26 cellular contexts compared by ENCODE assay signal in genomic region chr11:60874421-60875365, GRCh38. TPM values are rescaled to one million over a fixed set of nuclear protein-coding genes. Genes with fewer than 3 reads are reported as not detected.
A peak's percentile ranks its signal among the peaks of the same experiment; 100 is the strongest.
DNase-seq lines count a peak whose midpoint lies in the region; ATAC-seq, FAIRE-seq and TF ChIP-seq lines count a peak whose summit lies in the region.
"Had no signal": no experiment of that assay in that cellular context is flagged by ENCODE, and none has a peak within 500 bp of the region (broad histone marks: within the 10 kb centered on the region; RNA-seq: fewer than 3 reads in every experiment).

No MANE protein-coding gene starts in this region.

- TF ChIP-seq POLR2A in stomach (IDR thresholded peaks at IDR 0.05), result no peak

- no peak for TF ChIP-seq EP300 in stomach (IDR thresholded peaks at IDR 0.05)

- ATAC-seq in left lobe of liver, result no peak
- ATAC-seq in pancreas, result no peak
- ATAC-seq: body of pancreas, T-helper 17 cell had no signal

- H3K4me1 Mint-ChIP-seq in activated T-cell treated with anti-CD3 and anti-CD28 coated beads, Interleukin-2, amount 50 U/mL, for 24 hours (ENCODE audit: low read depth), result peaks cover 18% of the 10 kb centered on the region
- H3K4me1 Mint-ChIP-seq: B cell had no signal

- H3K27me3 Mint-ChIP-seq in activated T-cell treated with anti-CD3 and anti-CD28 coated beads, Interleukin-2, amount 50 U/mL, for 24 hours, result peaks cover under 1% of the 10 kb centered on the region
- H3K27me3 Mint-ChIP-seq: B cell had no signal

- TF ChIP-seq CTCF in stomach (IDR thresholded peaks at IDR 0.05), result no peak
- TF ChIP-seq CTCF in pancreas (IDR thresholded peaks at IDR 0.05), result no peak

- peaks cover 0 to 10% (median 8%) of the 10 kb centered on the region in 4 donors for H3K36me3 ChIP-seq in stomach
- H3K36me3 ChIP-seq in pancreas, result no peaks in the 10 kb centered on the region
- H3K36me3 ChIP-seq: uterus had no signal

- intact Hi-C loops in stomach (cut with DNase I; ENCODE audit: low total_unique reads), result no loop called here
- intact Hi-C loops in pancreas (cut with DNase I), result no loop called here

- H3K27ac Mint-ChIP-seq in activated T-cell treated with anti-CD3 and anti-CD28 coated beads, Interleukin-2, amount 50 U/mL, for 24 hours, result peak overlapping the region; percentile 18
- H3K27ac Mint-ChIP-seq: B cell, GM23338, T-helper 17 cell had no signal

- FAIRE-seq in pancreas (lab: Jason Lieb, UNC) (no peak), urothelium cell line (lab: Jason Lieb, UNC) (no peak)
- FAIRE-seq: GM18507 had no signal

- H3K4me1 ChIP-seq in stomach (peaks cover 0 to 19% (median 12%) of the 10 kb centered on the region in 4 donors), pancreas (peaks cover 0 to 4% (median 0%) of the 10 kb centered on the region in 3 donors)
- H3K4me1 ChIP-seq: uterus had no signal

- H3K4me3 ChIP-seq in stomach (no peak overlapping the region), pancreas (no peak overlapping the region)
- H3K4me3 ChIP-seq: body of pancreas, GM23338, smooth muscle cell, uterus had no signal

- no peak overlapping the region for H3K4me3 Mint-ChIP-seq in activated T-cell treated with anti-CD3 and anti-CD28 coated beads, Interleukin-2, amount 50 U/mL, for 24 hours
- H3K4me3 Mint-ChIP-seq: B cell, GM23338, naive B cell, T-helper 17 cell had no signal

- peaks cover 43% of the 10 kb centered on the region for H3K36me3 Mint-ChIP-seq in activated T-cell treated with anti-CD3 and anti-CD28 coated beads, Interleukin-2, amount 50 U/mL, for 24 hours (ENCODE audit: low read depth)

- H3K9me3 ChIP-seq in stomach (no peaks in the 10 kb centered on the region), pancreas (no peaks in the 10 kb centered on the region)
- H3K9me3 ChIP-seq: body of pancreas, SK-N-SH, uterus had no signal

- H3K27me3 ChIP-seq in stomach (no peaks in the 10 kb centered on the region), pancreas (no peaks in the 10 kb centered on the region)
- H3K27me3 ChIP-seq: body of pancreas, uterus had no signal

- no peak for DNase-seq in activated T-cell treated with anti-CD3 and anti-CD28 coated beads, Interleukin-2, amount 50 U/mL, for 24 hours
- no peak for DNase-seq in activated T-cell treated with anti-CD3 and anti-CD28 coated beads, Interleukin-2, amount 50 U/mL, for 1 hour
- DNase-seq in left lobe of liver (ENCODE audit: low spot score) (peak; percentile 42), stomach (peak; percentile 26), pancreas (no peak), urothelium cell line (ENCODE audit: low spot score) (no peak)
- DNase-seq: activated effector memory CD4-positive, alpha-beta T cell treated with Interleukin-2 at 50 U/mL for 16 hours; body of pancreas; COR-L47; GF-D8; mesendoderm; naive B cell; NCI-H1092 treated with DMSO at 0.1 percent for 48 hours; NCI-H2029; NCI-H226; nucleus accumbens; SK-N-SH; T-helper 17 cell had no signal

- H3K27ac ChIP-seq in stomach (no peak overlapping the region), pancreas (no peak overlapping the region)
- H3K27ac ChIP-seq: body of pancreas, epithelial cell of prostate, uterus had no signal

- no peaks in the 10 kb centered on the region for H3K9me3 Mint-ChIP-seq in activated T-cell treated with anti-CD3 and anti-CD28 coated beads, Interleukin-2, amount 50 U/mL, for 24 hours
- H3K9me3 Mint-ChIP-seq: GM23338, naive B cell had no signal

- WGBS in stomach, 5 donors, result 88 to 91% (median 90%) methylated on average over 12 to 13 of the region's 13 CpGs
- WGBS in pancreas, 2 donors, result 93 to 94% methylated on average over 13 of the region's 13 CpGs

RNA-seq across cellular contexts. Expression of gene ZP1, which starts 7.4 kb away (rescaled TPM):
- not detected for total RNA-seq in left lobe of liver
- under 1 TPM in 1 of 5 donors, not detected in 4; 0.72 TPM for total RNA-seq in stomach
- 1 to 10 TPM in 2 of 3 donors, under 1 TPM in 1; 0.43 to 8.6 (median 4.1) TPM for polyA plus RNA-seq in stomach
- not detected for total RNA-seq in pancreas
- polyA plus RNA-seq in pancreas, result 1 to 10 TPM in 1 of 2 donors, under 1 TPM in 1; 0.34 to 1.5 TPM
- total RNA-seq: A673, B cell, body of pancreas, cerebellum, GM23338, T-helper 17 cell, uterus had no signal
- polyA plus RNA-seq: GM23338, SK-N-SH had no signal

RNA-seq across cellular contexts. Expression of gene PTGDR2, which starts 18.9 kb away (rescaled TPM):
- total RNA-seq in left lobe of liver (0.18 TPM), stomach (10 to 100 TPM in 3 of 5 donors, not detected in 2; 11.9 to 67.8 (median 27.7) TPM), pancreas (under 1 TPM; 0.09 to 0.67 (median 0.28) TPM)
- polyA plus RNA-seq in stomach (10 to 100 TPM in 1 of 3 donors, 1 to 10 TPM in 2; 2.1 to 12.7 (median 8.2) TPM), pancreas (1 to 10 TPM; 1.4 to 5.7 TPM)
- total RNA-seq: B cell had no signal

RNA-seq across cellular contexts. Expression of gene PRPF19, which starts 31.7 kb away (rescaled TPM):
- total RNA-seq in left lobe of liver, result 44.9 TPM
- total RNA-seq in stomach, result 10 to 100 TPM in 4 of 5 donors, 1 to 10 TPM in 1; 3.5 to 71.9 (median 41.9) TPM
- polyA plus RNA-seq in stomach, result 10 to 100 TPM; 54.7 to 86.1 (median 67.2) TPM
- total RNA-seq in pancreas, result 10 to 100 TPM; 33.9 to 50.1 (median 45.5) TPM
- 10 to 100 TPM; 44.2 to 50.1 TPM for polyA plus RNA-seq in pancreas

RNA-seq across cellular contexts. Expression of gene CCDC86, which starts 32.8 kb away (rescaled TPM):
- total RNA-seq in left lobe of liver (4.7 TPM), stomach (10 to 100 TPM in 3 of 5 donors, 1 to 10 TPM in 2; 7.0 to 37.9 (median 12.9) TPM), pancreas (10 to 100 TPM in 4 of 6 donors, 1 to 10 TPM in 2; 6.3 to 16.9 (median 11.0) TPM)
- polyA plus RNA-seq in stomach (10 to 100 TPM; 15.2 to 18.6 (median 17.1) TPM), pancreas (10 to 100 TPM; 10.5 to 20.8 TPM)

RNA-seq across cellular contexts. Expression of gene TMEM109, which starts 39.3 kb away (rescaled TPM):
- total RNA-seq in left lobe of liver, result 36.9 TPM
- 10 to 100 TPM; 27.4 to 97.0 (median 80.8) TPM for total RNA-seq in stomach
- 100 to 1,000 TPM in 1 of 3 donors, 10 to 100 TPM in 2; 31.2 to 122 (median 50.1) TPM for polyA plus RNA-seq in stomach
- 10 to 100 TPM; 35.1 to 51.9 (median 40.0) TPM for total RNA-seq in pancreas
- 10 to 100 TPM; 28.2 to 53.0 TPM for polyA plus RNA-seq in pancreas

Comparison
In these comparisons a context has a peak if more than half of its experiments do, and no peak if none do; other contexts are left out.
1. DNase-seq: peak in left lobe of liver (single experiment) and stomach (single experiment); none in activated T-cell treated with anti-CD3 and anti-CD28 coated beads, Interleukin-2, amount 50 U/mL, for 24 hours (single experiment), activated T-cell treated with anti-CD3 and anti-CD28 coated beads, Interleukin-2, amount 50 U/mL, for 1 hour (single experiment), pancreas (0 of 6) and urothelium cell line (single experiment).